22 cellular contexts compared by ENCODE assay signal in the genomic region with DNA sequence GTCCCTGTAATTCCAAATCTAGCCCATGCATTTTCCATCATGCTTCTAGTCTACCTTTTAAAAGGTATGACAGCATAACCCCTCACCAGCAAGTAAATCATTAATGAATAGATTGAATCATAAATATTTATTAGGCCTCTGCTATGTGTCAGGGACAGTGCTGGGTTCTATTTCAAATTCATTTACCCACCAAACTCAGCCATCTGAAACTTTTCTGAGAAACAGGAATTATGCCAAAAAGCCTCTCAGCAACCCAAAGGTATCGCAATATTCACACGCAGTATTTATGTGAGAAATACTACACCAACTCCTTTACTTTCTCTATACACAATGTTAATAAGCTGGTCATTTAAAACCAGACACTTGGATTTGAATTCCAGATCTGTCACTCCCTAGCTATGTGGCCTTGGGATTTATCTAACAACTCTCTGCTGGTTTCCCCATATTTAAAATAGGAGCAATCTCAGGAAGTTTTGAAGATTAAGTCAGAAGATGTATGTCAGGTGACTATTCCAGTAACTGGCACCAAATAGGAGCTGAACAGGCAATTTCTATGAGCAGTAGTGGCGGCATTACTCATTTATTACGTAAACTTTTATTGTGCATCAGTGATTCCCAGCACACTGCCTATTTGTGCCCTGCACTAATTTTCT.
DNase-seq lines count a peak whose midpoint lies in the region; ATAC-seq and TF ChIP-seq lines count a peak whose summit lies in the region.
"Had no signal": no experiment of that assay in that cellular context is flagged by ENCODE, and none has a peak within 500 bp of the region (broad histone marks: within the 10 kb centered on the region; RNA-seq: fewer than 3 reads in every experiment).

No MANE protein-coding gene starts in this region.

- TF ChIP-seq CTCF in epithelial cell of proximal tubule (conservative IDR thresholded peaks at IDR 0.05; ENCODE audit: low read depth, low read length) (no peak), vagina (IDR thresholded peaks at IDR 0.05) (no peak), nephron progenitor cell (IDR thresholded peaks at IDR 0.05) (no peak)

- no peak for TF ChIP-seq POLR2A in vagina (IDR thresholded peaks at IDR 0.05)

- no peak overlapping the region for H3K4me3 Mint-ChIP-seq in nephron progenitor cell
- H3K4me3 Mint-ChIP-seq: activated CD4-positive, alpha-beta T cell treated with anti-CD3 and anti-CD28 coated beads, Interleukin-2, amount 10 ng/mL, durations not matched to agents 7 days and 5 days; activated naive CD8-positive, alpha-beta T cell treated with anti-CD3 and anti-CD28 coated beads, Interleukin-2, amount 50 U/mL, for 24 hours had no signal

- no peak overlapping the region for H3K27ac ChIP-seq in vagina
- H3K27ac ChIP-seq: KMS-11, SJCRH30, VCaP had no signal

- ATAC-seq in GM18909 (IDR thresholded peaks at IDR 0.05; ENCODE audit: poor library complexity, unreplicated experiment): no peak
- no peak for ATAC-seq in Right ventricle myocardium inferior
- ATAC-seq: activated naive CD8-positive, alpha-beta T cell treated with anti-CD3 and anti-CD28 coated beads, Interleukin-2, amount 50 U/mL, for 24 hours; left lobe of liver had no signal

- no peaks in the 10 kb centered on the region for H3K27me3 ChIP-seq in vagina
- H3K27me3 ChIP-seq: SJCRH30 had no signal

- no peak overlapping the region for H3K27ac Mint-ChIP-seq in nephron progenitor cell
- H3K27ac Mint-ChIP-seq: activated CD4-positive, alpha-beta T cell treated with anti-CD3 and anti-CD28 coated beads, Interleukin-2, amount 10 ng/mL, durations not matched to agents 7 days and 5 days; activated naive CD8-positive, alpha-beta T cell treated with anti-CD3 and anti-CD28 coated beads, Interleukin-2, amount 50 U/mL, for 24 hours had no signal

- H3K9me3 ChIP-seq in vagina: no peaks in the 10 kb centered on the region
- H3K9me3 ChIP-seq: SJCRH30 had no signal

- peaks cover 8% of the 10 kb centered on the region for H3K27me3 Mint-ChIP-seq in nephron progenitor cell (ENCODE audit: low read depth, poor library complexity)
- H3K27me3 Mint-ChIP-seq: activated CD4-positive, alpha-beta T cell treated with anti-CD3 and anti-CD28 coated beads, Interleukin-2, amount 10 ng/mL, durations not matched to agents 7 days and 5 days; activated naive CD8-positive, alpha-beta T cell treated with anti-CD3 and anti-CD28 coated beads, Interleukin-2, amount 50 U/mL, for 24 hours had no signal

- H3K36me3 Mint-ChIP-seq in nephron progenitor cell (ENCODE audit: low read depth): peaks cover 15% of the 10 kb centered on the region

- peaks cover 9% of the 10 kb centered on the region for H3K4me1 ChIP-seq in vagina
- H3K4me1 ChIP-seq: SJCRH30 had no signal

- DNase-seq in AG20443 (ENCODE audit: low spot score) (peak; percentile 24), M059J (ENCODE audit: low read depth) (peak; percentile 73), epithelial cell of proximal tubule (ENCODE audit: low read depth) (peak; percentile 76), left kidney (ENCODE audit: low read depth, low spot score) (peak; percentile 46), vagina (ENCODE audit: extremely low spot score in 2 of 2) (no peak), nephron progenitor cell (no peak), Right ventricle myocardium inferior (ENCODE audit: missing footprints) (no peak)
- DNase-seq: ACHN; activated CD4-positive, alpha-beta T cell treated with anti-CD3 and anti-CD28 coated beads, Interleukin-2, amount 10 ng/mL, durations not matched to agents 7 days and 5 days; activated CD8-positive, alpha-beta memory T cell treated with anti-CD3 and anti-CD28 coated beads, Interleukin-2, amount 50 U/mL, for 4 hours; activated naive CD8-positive, alpha-beta T cell treated with anti-CD3 and anti-CD28 coated beads, Interleukin-2, amount 50 U/mL, for 24 hours; caudate nucleus; NCI-H2029 treated with DMSO at 0.1 percent for 48 hours; NCI-H345; NCI-H82; SJCRH30; stimulated activated CD8-positive, alpha-beta memory T cell treated with anti-CD3 and anti-CD28 coated beads, Interleukin-4, amount 100 ng/mL, for 48 hours; T-helper 1 cell had no signal

- H3K9me3 Mint-ChIP-seq in nephron progenitor cell: no peaks in the 10 kb centered on the region
- H3K9me3 Mint-ChIP-seq: activated CD4-positive, alpha-beta T cell treated with anti-CD3 and anti-CD28 coated beads, Interleukin-2, amount 10 ng/mL, durations not matched to agents 7 days and 5 days had no signal

- peaks cover 18% of the 10 kb centered on the region for H3K4me1 Mint-ChIP-seq in nephron progenitor cell
- H3K4me1 Mint-ChIP-seq: activated CD4-positive, alpha-beta T cell treated with anti-CD3 and anti-CD28 coated beads, Interleukin-2, amount 10 ng/mL, durations not matched to agents 7 days and 5 days; activated naive CD8-positive, alpha-beta T cell treated with anti-CD3 and anti-CD28 coated beads, Interleukin-2, amount 50 U/mL, for 24 hours had no signal

- intact Hi-C loops in vagina (cut with DNase I): no loop called here
- intact Hi-C loops in Right ventricle myocardium inferior (cut with DNase I): no loop called here

- H3K36me3 ChIP-seq in vagina: no peaks in the 10 kb centered on the region
- H3K36me3 ChIP-seq: SJCRH30 had no signal

- H3K4me3 ChIP-seq in epithelial cell of proximal tubule (ENCODE audit: low read depth, low read length): no peak overlapping the region
- no peak overlapping the region for H3K4me3 ChIP-seq in vagina
- H3K4me3 ChIP-seq: SJCRH30 had no signal

Comparison
In these comparisons a context has a peak if more than half of its experiments do, and no peak if none do; other contexts are left out.
1. DNase-seq: peak in AG20443 (single experiment), M059J (single experiment), epithelial cell of proximal tubule (single experiment) and left kidney (single experiment); none in vagina (0 of 2), nephron progenitor cell (single experiment) and Right ventricle myocardium inferior (single experiment).